8 cellular contexts compared by ENCODE assay signal in the genomic region with DNA sequence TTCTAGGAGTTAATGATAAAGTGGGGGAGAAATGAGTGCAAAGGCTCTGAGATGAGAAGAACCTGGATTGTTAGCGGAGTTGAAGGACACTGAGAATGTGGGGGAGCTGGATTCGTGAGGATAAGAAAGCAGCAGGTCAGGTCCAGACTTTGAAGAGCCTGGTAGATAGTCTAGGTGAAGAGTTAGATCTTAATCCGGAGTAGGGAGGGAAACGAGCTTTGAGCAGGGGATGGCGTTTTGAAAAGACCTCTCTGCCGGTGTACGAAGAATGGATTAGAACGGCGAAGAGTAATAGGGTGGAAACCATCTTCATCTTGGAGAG. TPM values are rescaled to one million over a fixed set of nuclear protein-coding genes. Genes with fewer than 3 reads are reported as not detected.
DNase-seq lines count a peak whose midpoint lies in the region; ATAC-seq, FAIRE-seq and TF ChIP-seq lines count a peak whose summit lies in the region.

No MANE protein-coding gene starts in this region.

- H3K4me3 Mint-ChIP-seq in activated T-cell treated with anti-CD3 and anti-CD28 coated beads, Interleukin-2, amount 50 U/mL, for 4 hours = peak overlapping the region; percentile 48
- H3K4me3 Mint-ChIP-seq in astrocyte (ENCODE audit: unreplicated experiment) = peak overlapping the region; percentile 76
- H3K4me3 Mint-ChIP-seq in memory B cell = peak overlapping the region; percentile 72

- H3K9me3 ChIP-seq in astrocyte (ENCODE audit: insufficient read depth, low read depth, low read length) (no peaks in the 10 kb centered on the region), tibial artery (no peaks in the 10 kb centered on the region)

- no peaks in the 10 kb centered on the region for H3K27me3 Mint-ChIP-seq in activated T-cell treated with anti-CD3 and anti-CD28 coated beads, Interleukin-2, amount 50 U/mL, for 4 hours (ENCODE audit: low read depth)
- H3K27me3 Mint-ChIP-seq in astrocyte (ENCODE audit: low read depth, unreplicated experiment) (no peaks in the 10 kb centered on the region), memory B cell (no peaks in the 10 kb centered on the region)

- peak overlapping the region; percentile 88 for H3K9ac ChIP-seq in astrocyte (ENCODE audit: low read length)

- no peak for DNase-seq in activated T-cell treated with anti-CD3 and anti-CD28 coated beads, Interleukin-2, amount 50 U/mL, for 4 hours
- no peak for DNase-seq in activated T-cell treated with anti-CD3 and anti-CD28 coated beads, Interleukin-2, amount 50 U/mL, for 1 hour
- DNase-seq in astrocyte (ENCODE audit: low read depth) = no peak
- peak in 1 of 2 donors; percentile 16 for DNase-seq in memory B cell (ENCODE audit: low spot score in 2 of 2)
- DNase-seq in tibial artery = no peak
- no peak for DNase-seq in GOT3 (lab: John Stamatoyannopoulos, UW)
- DNase-seq in SHP77 treated with DMSO at 0.1 percent for 48 hours (lab: John Stamatoyannopoulos, UW) = no peak
- DNase-seq in activated CD4-positive, CD25-positive, alpha-beta regulatory T cell (lab: John Stamatoyannopoulos, UW) = no peak

- H3K27ac Mint-ChIP-seq in astrocyte (ENCODE audit: unreplicated experiment) (peak overlapping the region; percentile 34), memory B cell (peak overlapping the region; percentile 100)

- peak overlapping the region; percentile 95 for H2AFZ ChIP-seq in astrocyte (ENCODE audit: low read depth, low read length)

- peaks cover 73% of the 10 kb centered on the region for H3K4me1 Mint-ChIP-seq in activated T-cell treated with anti-CD3 and anti-CD28 coated beads, Interleukin-2, amount 50 U/mL, for 4 hours (ENCODE audit: low read depth)
- H3K4me1 Mint-ChIP-seq in astrocyte (ENCODE audit: low read depth, unreplicated experiment) = peaks cover 26% of the 10 kb centered on the region
- peaks cover 40% of the 10 kb centered on the region for H3K4me1 Mint-ChIP-seq in memory B cell

- peak overlapping the region; percentile 80 for H3K27ac ChIP-seq in astrocyte (ENCODE audit: low read depth, low read length)
- H3K27ac ChIP-seq in tibial artery = peak overlapping the region; percentile 93 to 95

- intact Hi-C loops in tibial artery (cut with DNase I; ENCODE audit: low total_unique reads) = loop anchor here (5.0 to 10.0 kb wide), 2 partner anchors 113 to 154 kb away; partner anchors contain the start of gene SPAG4

- ATAC-seq in activated T-cell treated with anti-CD3 and anti-CD28 coated beads, Interleukin-2, amount 50 U/mL, for 4 hours = no peak
- ATAC-seq in memory B cell (ENCODE audit: low read depth) = no peak

- no peak for FAIRE-seq in astrocyte (lab: Jason Lieb, UNC)

- peaks cover 40% of the 10 kb centered on the region for H3K79me2 ChIP-seq in astrocyte (ENCODE audit: insufficient read depth, low read length)

- TF ChIP-seq CTCF in astrocyte (IDR thresholded peaks at IDR 0.05; ENCODE audit: insufficient read depth, low read depth, low read length) = no peak
- no peak for TF ChIP-seq CTCF in tibial artery (IDR thresholded peaks at IDR 0.05)

- H3K36me3 ChIP-seq in astrocyte (ENCODE audit: insufficient read depth, low read length) (peaks cover 3% of the 10 kb centered on the region), tibial artery (peaks cover 0 to 3% (median 0%) of the 10 kb centered on the region in 3 donors)

- no peaks in the 10 kb centered on the region for H3K27me3 ChIP-seq in astrocyte (ENCODE audit: insufficient read depth, low read length)
- no peaks in the 10 kb centered on the region for H3K27me3 ChIP-seq in tibial artery

- H3K4me3 ChIP-seq in astrocyte (ENCODE audit: insufficient read depth, low read depth, low read length) = peak overlapping the region; percentile 72
- peak overlapping the region; percentile 64 to 87 for H3K4me3 ChIP-seq in tibial artery

- H3K4me2 ChIP-seq in astrocyte (ENCODE audit: low read length) = peak overlapping the region; percentile 98

- peaks cover 19% of the 10 kb centered on the region for H4K20me1 ChIP-seq in astrocyte (ENCODE audit: insufficient read depth, low read length)

- peaks cover 7% of the 10 kb centered on the region for H3K36me3 Mint-ChIP-seq in activated T-cell treated with anti-CD3 and anti-CD28 coated beads, Interleukin-2, amount 50 U/mL, for 4 hours (ENCODE audit: insufficient read depth)
- peaks cover 2% of the 10 kb centered on the region for H3K36me3 Mint-ChIP-seq in astrocyte (ENCODE audit: low read depth, unreplicated experiment)
- peaks cover 7% of the 10 kb centered on the region for H3K36me3 Mint-ChIP-seq in memory B cell

- H3K4me1 ChIP-seq in astrocyte (ENCODE audit: insufficient read depth, low read length) = peaks cover 21% of the 10 kb centered on the region
- peaks cover 0 to 57% (median 39%) of the 10 kb centered on the region in 4 donors for H3K4me1 ChIP-seq in tibial artery

- peaks cover 7% of the 10 kb centered on the region for H3K9me3 Mint-ChIP-seq in activated T-cell treated with anti-CD3 and anti-CD28 coated beads, Interleukin-2, amount 50 U/mL, for 4 hours
- no peaks in the 10 kb centered on the region for H3K9me3 Mint-ChIP-seq in astrocyte (ENCODE audit: unreplicated experiment)
- H3K9me3 Mint-ChIP-seq in memory B cell = no peaks in the 10 kb centered on the region

RNA-seq across cellular contexts. Expression of gene PHF20, which starts 0.5 kb away (rescaled TPM):
- total RNA-seq in activated T-cell treated with anti-CD3 and anti-CD28 coated beads, Interleukin-2, amount 50 U/mL, for 4 hours = 10 to 100 TPM; 47.7 to 59.4 (median 48.8) TPM
- 32.6 and 40.1 TPM in 2 replicates for total RNA-seq in astrocyte

RNA-seq across cellular contexts. Expression of gene RBM39, which starts 29.3 kb away (rescaled TPM):
- 100 to 1,000 TPM; 336 to 375 (median 337) TPM for total RNA-seq in activated T-cell treated with anti-CD3 and anti-CD28 coated beads, Interleukin-2, amount 50 U/mL, for 4 hours
- total RNA-seq in astrocyte = 204 and 208 TPM in 2 replicates
